Comparison of ENCODE assay signal across 8 cellular contexts in the genomic region with DNA sequence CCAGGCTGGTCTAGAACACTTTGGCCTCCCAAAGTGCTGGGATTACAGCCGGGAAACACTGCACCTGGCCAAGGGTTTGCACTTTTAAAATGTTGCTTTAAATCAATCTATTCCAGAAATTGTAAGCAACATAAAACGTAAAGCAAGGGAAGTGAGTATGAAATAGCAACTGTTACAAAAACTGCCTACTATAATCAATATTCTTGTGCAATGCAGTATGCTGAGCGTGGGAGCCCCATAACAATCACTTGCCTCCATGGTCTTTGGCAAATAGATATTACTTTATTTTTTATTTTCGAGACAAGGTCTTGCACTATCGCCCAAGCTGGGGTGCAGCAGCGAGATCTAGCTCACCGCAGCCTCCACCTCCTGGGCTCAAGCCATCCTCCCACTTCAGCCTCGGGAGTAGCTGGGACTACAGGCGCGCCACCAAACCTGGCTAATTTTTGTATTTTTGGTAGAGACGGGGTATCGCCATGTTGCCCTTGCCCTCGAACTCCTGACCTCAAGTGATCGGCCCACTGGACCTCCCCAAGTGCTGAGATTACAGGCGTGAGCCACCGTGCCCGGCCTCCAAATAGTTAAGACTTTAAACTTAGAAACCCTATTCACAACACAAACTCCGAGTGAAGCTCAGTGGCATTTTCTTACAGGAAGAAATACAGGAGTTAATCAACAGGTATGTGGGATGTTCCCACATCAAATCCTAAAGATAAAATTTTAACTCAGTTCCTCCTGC. TPM values are rescaled to one million over a fixed set of nuclear protein-coding genes. Genes with fewer than 3 reads are reported as not detected.
DNase-seq lines count a peak whose midpoint lies in the region; ATAC-seq and TF ChIP-seq lines count a peak whose summit lies in the region.

No MANE protein-coding gene starts in this region.

- H3K9me3 Mint-ChIP-seq in activated CD8-positive, alpha-beta T cell treated with anti-CD3 and anti-CD28 coated beads, Interleukin-2, amount 10 ng/mL, durations not matched to agents 7 days and 5 days (ENCODE audit: insufficient read depth) = no peaks in the 10 kb centered on the region

- peaks cover 22% of the 10 kb centered on the region for H3K36me3 Mint-ChIP-seq in activated CD8-positive, alpha-beta T cell treated with anti-CD3 and anti-CD28 coated beads, Interleukin-2, amount 10 ng/mL, durations not matched to agents 7 days and 5 days (ENCODE audit: low read depth)

- H3K9me3 ChIP-seq in HEK293 (ENCODE audit: control insufficient read depth, insufficient read depth, low read depth, low read length) (no peaks in the 10 kb centered on the region), psoas muscle (no peaks in the 10 kb centered on the region)

- peak; percentile 31 for DNase-seq in ACHN
- peak; percentile 30 for DNase-seq in activated CD8-positive, alpha-beta T cell treated with anti-CD3 and anti-CD28 coated beads, Interleukin-2, amount 10 ng/mL, durations not matched to agents 7 days and 5 days
- no peak for DNase-seq in foreskin keratinocyte
- peak in 1 of 2 donors; percentile 17 for DNase-seq in psoas muscle
- no peak for DNase-seq in LoVo (ENCODE audit: low spot score)
- no peak for DNase-seq in cerebellum (ENCODE audit: low spot score)

- H3K27me3 Mint-ChIP-seq in activated CD8-positive, alpha-beta T cell treated with anti-CD3 and anti-CD28 coated beads, Interleukin-2, amount 10 ng/mL, durations not matched to agents 7 days and 5 days (ENCODE audit: low read depth) = peaks cover 6% of the 10 kb centered on the region

- peak overlapping the region; percentile 98 for H3K4me3 Mint-ChIP-seq in activated CD8-positive, alpha-beta T cell treated with anti-CD3 and anti-CD28 coated beads, Interleukin-2, amount 10 ng/mL, durations not matched to agents 7 days and 5 days

- intact Hi-C loops in psoas muscle (cut with DNase I) = no loop called here

- CTCF ChIA-PET in HEK293 (lab: Yijun Ruan, JAX) = interaction anchor here (0.6 kb wide), 1 partner anchor 238 kb away, joined by 3 read pairs; no protein-coding TSS in a partner anchor
- CTCF ChIA-PET in activated CD8-positive, alpha-beta T cell treated with anti-CD3 and anti-CD28 coated beads, Interleukin-2, amount 10 ng/mL, durations not matched to agents 7 days and 5 days (lab: Charles Lee) = interaction anchor here (1.4 kb wide), 1 partner anchor 19 kb away, joined by 5 read pairs; no protein-coding TSS in a partner anchor

- peak overlapping the region; percentile 97 for H3K27ac Mint-ChIP-seq in activated CD8-positive, alpha-beta T cell treated with anti-CD3 and anti-CD28 coated beads, Interleukin-2, amount 10 ng/mL, durations not matched to agents 7 days and 5 days

- ATAC-seq in activated CD8-positive, alpha-beta T cell treated with anti-CD3 and anti-CD28 coated beads, Interleukin-2, amount 10 ng/mL, durations not matched to agents 7 days and 5 days = no peak
- no peak for ATAC-seq in foreskin keratinocyte
- no peak for ATAC-seq in psoas muscle
- no peak for ATAC-seq in GM21786 (IDR thresholded peaks at IDR 0.05; ENCODE audit: unreplicated experiment)

- WGBS in psoas muscle, 3 donors = 41 to 49% (median 42%) methylated on average over 18 of the region's 18 CpGs

- no peaks in the 10 kb centered on the region for H3K27me3 ChIP-seq in foreskin keratinocyte
- H3K27me3 ChIP-seq in psoas muscle (ENCODE audit: insufficient read depth in 3 of 3, low read length in 2 of 3) = no peaks in the 10 kb centered on the region

- H3K36me3 ChIP-seq in HEK293 (ENCODE audit: control insufficient read depth in 2 of 2, insufficient read depth in 1 of 2, low read length in 2 of 2) (peaks cover 0 to 5% of the 10 kb centered on the region in 2 experiments; a peak in 1 of 3 replicates), psoas muscle (ENCODE audit: insufficient read depth in 1 of 2, low read depth in 1 of 2) (no peaks in the 10 kb centered on the region)

- H3K4me3 ChIP-seq in HEK293 (ENCODE audit: low read depth, low read length) (peak overlapping the region; percentile 99), psoas muscle (peak overlapping the region; percentile 96)

- peak overlapping the region; percentile 97 for H3K27ac ChIP-seq in HEK293 (ENCODE audit: extremely low read depth, low read depth, low read length)
- peak overlapping the region; percentile 67 for H3K27ac ChIP-seq in foreskin keratinocyte
- peak overlapping the region; percentile 100 for H3K27ac ChIP-seq in psoas muscle

- H3K4me1 ChIP-seq in HEK293 (ENCODE audit: control insufficient read depth, insufficient read depth, low read length) (peaks cover 2% of the 10 kb centered on the region; the same call in 1 of the 2 replicates), foreskin keratinocyte (peaks cover 9% of the 10 kb centered on the region), psoas muscle (peaks cover 25% of the 10 kb centered on the region)

- peaks cover 25% of the 10 kb centered on the region for H3K4me1 Mint-ChIP-seq in activated CD8-positive, alpha-beta T cell treated with anti-CD3 and anti-CD28 coated beads, Interleukin-2, amount 10 ng/mL, durations not matched to agents 7 days and 5 days (ENCODE audit: low read depth)

- no peak for TF ChIP-seq CTCF in HEK293 (tag by site-specific recombination; IDR thresholded peaks at IDR 0.05)
- TF ChIP-seq CTCF in foreskin keratinocyte (conservative IDR thresholded peaks at IDR 0.05) = no peak
- no peak for TF ChIP-seq CTCF in psoas muscle (IDR thresholded peaks at IDR 0.05)

- in situ Hi-C loops in ACHN (cut with HindIII; ENCODE audit: low pct_ligation_motif_present, low pct_unique_long_range_greater_than_20kb, low sequenced_read_pairs) = no loop called here

- POLR2A ChIA-PET in HEK293 (lab: Yijun Ruan, JAX) = interaction anchor here (0.6 to 1.5 kb wide), 4 partner anchors 11 to 614 kb away, joined by 3 to 4 read pairs (median 3); a partner anchor contains a TSS
- POLR2A ChIA-PET in activated CD8-positive, alpha-beta T cell treated with anti-CD3 and anti-CD28 coated beads, Interleukin-2, amount 10 ng/mL, durations not matched to agents 7 days and 5 days (lab: Charles Lee) = interaction anchor here (0.6 to 1.7 kb wide), 5 partner anchors 9 to 614 kb away, joined by 3 to 9 read pairs (median 3); a partner anchor contains a TSS

TF ChIP-seq in HEK293, 187 proteins besides CTCF, POLR2A, EP300 and RAD21:
- peak; percentile 46; the same call in 1 of the 2 replicates for TF ChIP-seq ZNF394 (tag by site-specific recombination; IDR thresholded peaks at IDR 0.05; ENCODE audit: borderline replicate concordance)
- TF ChIP-seq ZNF623 (tag by site-specific recombination; IDR thresholded peaks at IDR 0.05) = no peak
- TF ChIP-seq SCRT2 (tag by site-specific recombination; IDR thresholded peaks at IDR 0.05) = peak; percentile 65; the same call in 1 of the 2 replicates
- TF ChIP-seq ZNF768 (tag by site-specific recombination; IDR thresholded peaks at IDR 0.05) = no peak

RNA-seq across cellular contexts. Expression of a gene that starts 1.2 kb away (rescaled TPM):
- total RNA-seq in activated CD8-positive, alpha-beta T cell treated with anti-CD3 and anti-CD28 coated beads, Interleukin-2, amount 10 ng/mL, durations not matched to agents 7 days and 5 days = 10 to 100 TPM; 37.7 to 38.0 TPM
- total RNA-seq in foreskin keratinocyte = 17.1 and 18.3 TPM in 2 replicates
- polyA plus RNA-seq in foreskin keratinocyte = 3.1 and 3.5 TPM in 2 replicates
- 10 to 100 TPM; 12.7 to 19.2 (median 15.2) TPM for total RNA-seq in psoas muscle
- polyA plus RNA-seq in psoas muscle = 10 to 100 TPM in 1 of 3 donors, 1 to 10 TPM in 2; 6.6 to 17.0 (median 8.6) TPM
- 110 TPM for total RNA-seq in cerebellum

Comparison
In these comparisons a context has a peak if more than half of its experiments do, and no peak if none do; other contexts are left out.
1. DNase-seq: peak in ACHN (single experiment) and activated CD8-positive, alpha-beta T cell treated with anti-CD3 and anti-CD28 coated beads, Interleukin-2, amount 10 ng/mL, durations not matched to agents 7 days and 5 days (single experiment); none in foreskin keratinocyte (0 of 2), LoVo (single experiment) and cerebellum (single experiment).
2. Peak in every context shown above with its lines, with median percentiles within 50 percentile points of each other: H3K27ac ChIP-seq.